In genomic region chr9:14633148-14633547, GRCh38 we compare ENCODE assay signal across 1 cellular context.
TF ChIP-seq lines count a peak whose summit lies in the region.

No MANE protein-coding gene starts in this region.

TF ChIP-seq in H1, 55 proteins besides CTCF, POLR2A, EP300 and RAD21 (continued from another document):
- TF ChIP-seq GTF2F1 (IDR thresholded peaks at IDR 0.05; ENCODE audit: borderline replicate concordance, low read depth, low read length) = no peak
- TF ChIP-seq RBBP5 (IDR thresholded peaks at IDR 0.05; ENCODE audit: borderline replicate concordance, low read depth, low read length) = no peak
- no peak for TF ChIP-seq SP2 (IDR thresholded peaks at IDR 0.05; ENCODE audit: low read length)
- TF ChIP-seq USF2 (IDR thresholded peaks at IDR 0.05; ENCODE audit: low read length) = no peak
- no peak for TF ChIP-seq SIN3A (conservative IDR thresholded peaks at IDR 0.05 in 1 of 2, IDR thresholded peaks at IDR 0.05 in 1 of 2; ENCODE audit: low read depth in 1 of 2, low read length in 2 of 2)
- no peak for TF ChIP-seq RFX5 (IDR thresholded peaks at IDR 0.05; ENCODE audit: borderline replicate concordance, low read depth, low read length)
- no peak for TF ChIP-seq TEAD4 (IDR thresholded peaks at IDR 0.05; ENCODE audit: low read depth, low read length)
TF ChIP-seq in H1: peak in this region for 0.
